In genomic region chr7:119720541-119720940, GRCh38 we compare ENCODE assay signal across 15 cellular contexts.
DNase-seq lines count a peak whose midpoint lies in the region; ATAC-seq and TF ChIP-seq lines count a peak whose summit lies in the region.
"Had no signal": no experiment of that assay in that cellular context is flagged by ENCODE, and none has a peak within 500 bp of the region (broad histone marks: within the 10 kb centered on the region; RNA-seq: fewer than 3 reads in every experiment).

No MANE protein-coding gene starts in this region.

- no peaks in the 10 kb centered on the region for H3K36me3 Mint-ChIP-seq in activated CD4-positive, alpha-beta T cell treated with anti-CD3 and anti-CD28 coated beads, Interleukin-2, amount 10 ng/mL, durations not matched to agents 7 days and 5 days (ENCODE audit: low read depth)
- H3K36me3 Mint-ChIP-seq: activated naive CD8-positive, alpha-beta T cell had no signal

- H3K27me3 ChIP-seq in SJCRH30, result 0 out of 2 replicates have a peak, but pooled peaks cover 3% of the 10 kb centered on the region
- H3K27me3 ChIP-seq: pancreas had no signal

- CTCF ChIA-PET in activated CD4-positive, alpha-beta T cell treated with anti-CD3 and anti-CD28 coated beads, Interleukin-2, amount 10 ng/mL, durations not matched to agents 7 days and 5 days (lab: Charles Lee), result no interaction called here

- ATAC-seq in GM19463 (IDR thresholded peaks at IDR 0.05; ENCODE audit: unreplicated experiment), result no peak
- ATAC-seq: left colon, pancreas had no signal

- H3K4me3 ChIP-seq in SJCRH30 (no peak overlapping the region), epithelial cell of proximal tubule (ENCODE audit: low read depth, low read length) (no peak overlapping the region)
- H3K4me3 ChIP-seq: pancreas had no signal

- no peak overlapping the region for H3K27ac Mint-ChIP-seq in activated CD4-positive, alpha-beta T cell treated with anti-CD3 and anti-CD28 coated beads, Interleukin-2, amount 10 ng/mL, durations not matched to agents 7 days and 5 days
- H3K27ac Mint-ChIP-seq: activated naive CD8-positive, alpha-beta T cell had no signal

- POLR2A ChIA-PET in activated CD4-positive, alpha-beta T cell treated with anti-CD3 and anti-CD28 coated beads, Interleukin-2, amount 10 ng/mL, durations not matched to agents 7 days and 5 days (lab: Charles Lee), result no interaction called here

- no peak for TF ChIP-seq CTCF in epithelial cell of proximal tubule (conservative IDR thresholded peaks at IDR 0.05; ENCODE audit: low read depth, low read length)

- no peaks in the 10 kb centered on the region for H3K9me3 ChIP-seq in SJCRH30 (replicated peaks)
- H3K9me3 ChIP-seq: pancreas had no signal

- no peak overlapping the region for H3K4me3 Mint-ChIP-seq in activated CD4-positive, alpha-beta T cell treated with anti-CD3 and anti-CD28 coated beads, Interleukin-2, amount 10 ng/mL, durations not matched to agents 7 days and 5 days
- H3K4me3 Mint-ChIP-seq: activated naive CD8-positive, alpha-beta T cell had no signal

- H3K36me3 ChIP-seq in SJCRH30, result no peaks in the 10 kb centered on the region
- H3K36me3 ChIP-seq: pancreas had no signal

- no peaks in the 10 kb centered on the region for H3K4me1 ChIP-seq in SJCRH30
- H3K4me1 ChIP-seq: pancreas had no signal

- 0 out of 2 replicates have a peak overlapping the region, but pooled peaks have one; percentile 15 for H3K27ac ChIP-seq in SJCRH30
- H3K27ac ChIP-seq: pancreas had no signal

- no peaks in the 10 kb centered on the region for H3K9me3 Mint-ChIP-seq in activated CD4-positive, alpha-beta T cell treated with anti-CD3 and anti-CD28 coated beads, Interleukin-2, amount 10 ng/mL, durations not matched to agents 7 days and 5 days

- H3K27me3 Mint-ChIP-seq in activated CD4-positive, alpha-beta T cell treated with anti-CD3 and anti-CD28 coated beads, Interleukin-2, amount 10 ng/mL, durations not matched to agents 7 days and 5 days, result no peaks in the 10 kb centered on the region
- H3K27me3 Mint-ChIP-seq: activated naive CD8-positive, alpha-beta T cell had no signal

- peak; percentile 74 for DNase-seq in GM03348 (ENCODE audit: low spot score)
- DNase-seq in SJCRH30, result peak in 1 of 2 experiments; percentile 14
- peak; percentile 52 for DNase-seq in epithelial cell of proximal tubule (ENCODE audit: low read depth)
- peak; percentile 81 for DNase-seq in renal cortical epithelial cell (ENCODE audit: low read depth)
- no peak for DNase-seq in NCI-H2171 treated with DMSO at 0.1 percent for 48 hours (lab: John Stamatoyannopoulos, UW)
- DNase-seq in activated CD4-positive, alpha-beta T cell treated with anti-CD3 and anti-CD28 coated beads, Interleukin-2, amount 10 ng/mL, durations not matched to agents 7 days and 5 days, result no peak
- no peak for DNase-seq in NCI-H748 (lab: John Stamatoyannopoulos, UW; ENCODE audit: unreplicated experiment)
- DNase-seq: activated CD4-positive, alpha-beta T cell treated with anti-CD3 and anti-CD28 coated beads, Interleukin-2, amount 50 U/mL, for 4 hours; DMS153; Kasumi-1; left colon; pancreas; stimulated activated CD4-positive, alpha-beta T cell treated with anti-CD3 and anti-CD28 coated beads, Interleukin-4, amount 100 ng/mL, for 24 hours had no signal

- no peaks in the 10 kb centered on the region for H3K4me1 Mint-ChIP-seq in activated CD4-positive, alpha-beta T cell treated with anti-CD3 and anti-CD28 coated beads, Interleukin-2, amount 10 ng/mL, durations not matched to agents 7 days and 5 days

Comparison
In these comparisons a context has a peak if more than half of its experiments do, and no peak if none do; other contexts are left out.
1. DNase-seq: peak in GM03348 (single experiment), epithelial cell of proximal tubule (single experiment) and renal cortical epithelial cell (single experiment); none in NCI-H2171 treated with DMSO at 0.1 percent for 48 hours (single experiment), activated CD4-positive, alpha-beta T cell treated with anti-CD3 and anti-CD28 coated beads, Interleukin-2, amount 10 ng/mL, durations not matched to agents 7 days and 5 days (single experiment) and NCI-H748 (single experiment).